In genomic region chr18:49944681-49945080, GRCh38 we compare ENCODE assay signal across 8 cellular contexts.
DNase-seq lines count a peak whose midpoint lies in the region; TF ChIP-seq lines count a peak whose summit lies in the region.

No MANE protein-coding gene starts in this region.

- H3K27ac Mint-ChIP-seq in osteocyte (ENCODE audit: unreplicated experiment): no peak overlapping the region

- POLR2A ChIA-PET in AG04449 (lab: Yijun Ruan, JAX): no interaction called here

- H3K36me3 Mint-ChIP-seq in osteocyte (ENCODE audit: unreplicated experiment): no peaks in the 10 kb centered on the region

- no peak overlapping the region for H3K4me3 ChIP-seq in AG04449 (ENCODE audit: low read depth, low read length)

- CTCF ChIA-PET in AG04449 (lab: Yijun Ruan, JAX): interaction anchor here (1.3 to 2.4 kb wide), 2 partner anchors 259 to 413 kb away, joined by 5 to 17 read pairs; no protein-coding TSS in a partner anchor

- no peaks in the 10 kb centered on the region for H3K9me3 Mint-ChIP-seq in osteocyte (ENCODE audit: unreplicated experiment)

- peaks cover 10% of the 10 kb centered on the region for H3K27me3 Mint-ChIP-seq in osteocyte (ENCODE audit: unreplicated experiment)

- TF ChIP-seq CTCF in AG04449 (IDR thresholded peaks at IDR 0.05; ENCODE audit: insufficient read depth, low read length, missing control alignments): peak; percentile 27
- peak; percentile 14 for TF ChIP-seq CTCF in GM13977 (IDR thresholded peaks at IDR 0.05; ENCODE audit: extremely low read depth, insufficient read depth, missing control alignments)
- TF ChIP-seq CTCF in osteocyte (IDR thresholded peaks at IDR 0.05): no peak

- no peak overlapping the region for H3K4me3 Mint-ChIP-seq in osteocyte (ENCODE audit: unreplicated experiment)

- no peaks in the 10 kb centered on the region for H3K4me1 Mint-ChIP-seq in osteocyte (ENCODE audit: unreplicated experiment)

- no peak for DNase-seq in AG04449 (ENCODE audit: low read depth, low spot score)
- no peak for DNase-seq in GM13977 (ENCODE audit: low spot score)
- DNase-seq in SK-N-DZ (ENCODE audit: low spot score): peak; percentile 5
- peak; percentile 38 for DNase-seq in iPS-NIHi11 (ENCODE audit: low spot score)
- DNase-seq in NCI-H187 (lab: John Stamatoyannopoulos, UW): no peak
- DNase-seq in NCI-H2227 (lab: John Stamatoyannopoulos, UW; ENCODE audit: unreplicated experiment): no peak
- no peak for DNase-seq in activated CD4-positive, alpha-beta T cell treated with anti-CD3 and anti-CD28 coated beads, Interleukin-2, amount 50 U/mL, for 4 hours
- DNase-seq in osteocyte (ENCODE audit: extremely low spot score, unreplicated experiment): no peak

- in situ Hi-C loops in GM13977 (cut with MboI; ENCODE audit: low pct_unique_long_range_greater_than_20kb, low sequenced_read_pairs, unreplicated experiment): no loop called here

Comparison
In these comparisons a context has a peak if more than half of its experiments do, and no peak if none do; other contexts are left out.
1. DNase-seq: peak in SK-N-DZ (single experiment) and iPS-NIHi11 (single experiment); none in AG04449 (single experiment), GM13977 (single experiment), NCI-H187 (0 of 2), NCI-H2227 (single experiment), activated CD4-positive, alpha-beta T cell treated with anti-CD3 and anti-CD28 coated beads, Interleukin-2, amount 50 U/mL, for 4 hours (0 of 2) and osteocyte (single experiment).